ENCODE assay signal across 9 cellular contexts in genomic region chr17:38579934-38580333, GRCh38. TPM values are rescaled to one million over a fixed set of nuclear protein-coding genes. Genes with fewer than 3 reads are reported as not detected.
DNase-seq lines count a peak whose midpoint lies in the region; ATAC-seq, FAIRE-seq and TF ChIP-seq lines count a peak whose summit lies in the region.
"Had no signal": no experiment of that assay in that cellular context is flagged by ENCODE, and none has a peak within 500 bp of the region (broad histone marks: within the 10 kb centered on the region; RNA-seq: fewer than 3 reads in every experiment).

No MANE protein-coding gene starts in this region.

- TF ChIP-seq POLR2A in testis (IDR thresholded peaks at IDR 0.05): no peak
- TF ChIP-seq POLR2A in ovary (IDR thresholded peaks at IDR 0.05): no peak
- no peak for TF ChIP-seq POLR2A in vagina (IDR thresholded peaks at IDR 0.05)

- no peak for TF ChIP-seq EP300 in ovary (IDR thresholded peaks at IDR 0.05)

- intact Hi-C loops in testis (cut with DNase I; ENCODE audit: low total_unique reads) (no loop called here), ovary (cut with DNase I) (loop anchor here in 1 of 4 donors (10.0 kb wide), 1 partner anchor 65 kb away; no protein-coding TSS in a partner anchor), vagina (cut with DNase I) (no loop called here)

- peaks cover 7% of the 10 kb centered on the region for H3K4me1 ChIP-seq in testis
- no peaks in the 10 kb centered on the region for H3K4me1 ChIP-seq in ovary (ENCODE audit: insufficient read depth)
- H3K4me1 ChIP-seq in vagina: peaks cover 24% of the 10 kb centered on the region

- H3K36me3 ChIP-seq in testis (ENCODE audit: low read depth, missing control alignments) (no peaks in the 10 kb centered on the region), ovary (no peaks in the 10 kb centered on the region), vagina (no peaks in the 10 kb centered on the region)

- peak; percentile 26 for TF ChIP-seq CTCF in D721Med (IDR thresholded peaks at IDR 0.05; ENCODE audit: insufficient read depth, missing control alignments)
- TF ChIP-seq CTCF in fibroblast of the aortic adventitia (IDR thresholded peaks at IDR 0.05; ENCODE audit: insufficient read depth, low read length): no peak
- peak in 1 of 3 experiments; percentile 18 for TF ChIP-seq CTCF in testis (IDR thresholded peaks at IDR 0.05)
- no peak for TF ChIP-seq CTCF in ovary (IDR thresholded peaks at IDR 0.05)
- TF ChIP-seq CTCF in vagina (IDR thresholded peaks at IDR 0.05): no peak

- no peak for FAIRE-seq in D721Med (lab: Jason Lieb, UNC)
- FAIRE-seq in RCC 7860 (lab: Jason Lieb, UNC): no peak
- FAIRE-seq: endometrium had no signal

- no peak for DNase-seq in D721Med (ENCODE audit: insufficient read length, low spot score)
- DNase-seq in HuH-7 (ENCODE audit: low spot score): peak; percentile 87
- DNase-seq in RCC 7860 (ENCODE audit: low spot score): peak; percentile 62
- DNase-seq in fibroblast of the aortic adventitia (ENCODE audit: low read depth): peak; percentile 9
- peak; percentile 66 for DNase-seq in testis
- DNase-seq in ovary: no peak
- DNase-seq in vagina (ENCODE audit: extremely low spot score in 2 of 2): no peak

- H3K4me3 ChIP-seq in fibroblast of the aortic adventitia (ENCODE audit: low read depth, low read length) (no peak overlapping the region), testis (no peak overlapping the region), ovary (no peak overlapping the region), vagina (no peak overlapping the region)

- no peaks in the 10 kb centered on the region for H3K9me3 ChIP-seq in testis
- H3K9me3 ChIP-seq in ovary: no peaks in the 10 kb centered on the region
- H3K9me3 ChIP-seq in vagina: no peaks in the 10 kb centered on the region

- ATAC-seq in HG03280 (IDR thresholded peaks at IDR 0.05; ENCODE audit: unreplicated experiment): no peak

- WGBS in testis, 2 donors: 47% methylated on average over 7 of the region's 7 CpGs; no CpG with 5 or more reads in 1 of the 2 donors
- WGBS in ovary, 3 donors: 21 to 25% (median 23%) methylated on average over 7 of the region's 7 CpGs

- H3K27me3 ChIP-seq in testis: no peaks in the 10 kb centered on the region
- H3K27me3 ChIP-seq in ovary: no peaks in the 10 kb centered on the region
- peaks cover 5% of the 10 kb centered on the region for H3K27me3 ChIP-seq in vagina

- H3K27ac ChIP-seq in testis: no peak overlapping the region
- H3K27ac ChIP-seq in ovary: no peak overlapping the region
- H3K27ac ChIP-seq in vagina: no peak overlapping the region

RNA-seq across cellular contexts. Expression of gene SRCIN1, which starts 25.8 kb away (rescaled TPM):
- not detected in 2 replicates for total RNA-seq in fibroblast of the aortic adventitia (ENCODE audit: low replicate concordance)
- 1 to 10 TPM; 6.2 to 8.9 TPM for total RNA-seq in testis
- polyA plus RNA-seq in testis (ENCODE audit: insufficient read depth, low read depth, low replicate concordance): 3.2 TPM
- total RNA-seq in ovary: 1 to 10 TPM in 5 of 7 donors, under 1 TPM in 2; 0.48 to 3.0 (median 1.2) TPM
- polyA plus RNA-seq in ovary: under 1 TPM; 0.18 to 0.57 TPM
- 5.2 TPM for total RNA-seq in vagina

Comparison
In these comparisons a context has a peak if more than half of its experiments do, and no peak if none do; other contexts are left out.
1. DNase-seq: peak in HuH-7 (single experiment), RCC 7860 (single experiment), fibroblast of the aortic adventitia (single experiment) and testis (single experiment); none in D721Med (single experiment), ovary (0 of 5) and vagina (0 of 2).